ENCODE assay signal across 22 cellular contexts in the genomic region with DNA sequence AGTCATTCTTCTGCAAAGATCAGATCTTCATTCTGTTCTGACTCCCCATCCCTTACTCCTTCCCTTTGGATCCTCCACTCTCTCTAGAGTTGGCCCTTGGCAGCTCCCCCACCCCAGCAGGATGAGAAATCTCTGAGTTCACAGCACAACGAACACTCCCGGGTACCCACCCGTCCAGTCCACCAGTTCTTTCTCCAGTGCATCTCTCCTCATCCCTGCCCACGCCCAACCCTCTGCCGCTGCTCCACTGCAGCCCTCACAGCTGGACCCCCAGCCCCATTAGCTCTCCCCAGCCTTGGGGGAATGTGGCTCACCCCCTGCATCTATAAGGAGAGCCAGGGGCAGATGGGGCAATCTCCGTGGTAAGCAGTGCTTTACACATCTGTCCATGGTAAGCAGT.
"Had no signal": no experiment of that assay in that cellular context is flagged by ENCODE, and none has a peak within 500 bp of the region (broad histone marks: within the 10 kb centered on the region; RNA-seq: fewer than 3 reads in every experiment).

No MANE protein-coding gene starts in this region.

- H3K27ac Mint-ChIP-seq: activated CD4-positive, alpha-beta memory T cell treated with anti-CD3 and anti-CD28 coated beads, Interleukin-2, amount 10 ng/mL, durations not matched to agents 7 days and 5 days; activated CD4-positive, alpha-beta T cell treated with anti-CD3 and anti-CD28 coated beads for 36 hours; activated CD4-positive, alpha-beta T cell treated with anti-CD3 and anti-CD28 coated beads, Interleukin-2, amount 10 ng/mL, durations not matched to agents 24 days and 14 days; activated naive CD8-positive, alpha-beta T cell; activated T-cell treated with anti-CD3 and anti-CD28 coated beads, Interleukin-2, amount 50 U/mL, for 24 hours; activated T-cell treated with anti-CD3 and anti-CD28 coated beads, Interleukin-2, amount 50 U/mL, for 72 hours; activated T-helper 17 cell treated with anti-CD3 and anti-CD28 coated beads, Interleukin-2, amount 50 U/mL, for 72 hours had no signal

- H3K27ac ChIP-seq: brain microvascular endothelial cell had no signal

- DNase-seq: activated CD4-positive, alpha-beta memory T cell treated with anti-CD3 and anti-CD28 coated beads, Interleukin-2, amount 10 ng/mL, durations not matched to agents 7 days and 5 days; activated CD4-positive, alpha-beta T cell treated with anti-CD3 and anti-CD28 coated beads for 36 hours; activated CD4-positive, alpha-beta T cell treated with anti-CD3 and anti-CD28 coated beads, Interleukin-2, amount 10 ng/mL, durations not matched to agents 24 days and 14 days; activated CD4-positive, CD25-positive, alpha-beta regulatory T cell; activated CD4-positive, CD25-positive, alpha-beta regulatory T cell treated with anti-CD3 and anti-CD28 coated beads, Interleukin-2, amount 50 U/mL, for 72 hours; activated CD8-positive, alpha-beta memory T cell treated with anti-CD3 and anti-CD28 coated beads, Interleukin-2, amount 50 U/mL, for 48 hours; activated effector memory CD4-positive, alpha-beta T cell treated with Interleukin-2 at 50 U/mL for 16 hours; activated gamma-delta T cell treated with Interleukin-2 at 50 U/mL for 16 hours; activated naive CD4-positive, alpha-beta T cell treated with anti-CD3 and anti-CD28 coated beads, Interleukin-2, amount 50 U/mL, for 16 hours; activated naive CD4-positive, alpha-beta T cell treated with Interleukin-2 at 50 U/mL for 16 hours; activated T-cell treated with anti-CD3 and anti-CD28 coated beads for 4 hours; activated T-cell treated with anti-CD3 and anti-CD28 coated beads, Interleukin-2, amount 50 U/mL, for 24 hours; activated T-cell treated with anti-CD3 and anti-CD28 coated beads, Interleukin-2, amount 50 U/mL, for 72 hours; amniotic stem cell; anterior cingulate cortex; brain microvascular endothelial cell; caudate nucleus; effector CD8-positive, alpha-beta T cell; foreskin fibroblast; T-helper 2 cell had no signal

- H3K36me3 ChIP-seq: brain microvascular endothelial cell had no signal

- H3K4me3 Mint-ChIP-seq: activated CD4-positive, alpha-beta memory T cell treated with anti-CD3 and anti-CD28 coated beads, Interleukin-2, amount 10 ng/mL, durations not matched to agents 7 days and 5 days; activated CD4-positive, alpha-beta T cell treated with anti-CD3 and anti-CD28 coated beads for 36 hours; activated CD4-positive, alpha-beta T cell treated with anti-CD3 and anti-CD28 coated beads, Interleukin-2, amount 10 ng/mL, durations not matched to agents 24 days and 14 days; activated naive CD8-positive, alpha-beta T cell; activated T-cell treated with anti-CD3 and anti-CD28 coated beads, Interleukin-2, amount 50 U/mL, for 24 hours; activated T-cell treated with anti-CD3 and anti-CD28 coated beads, Interleukin-2, amount 50 U/mL, for 72 hours; activated T-helper 17 cell treated with anti-CD3 and anti-CD28 coated beads, Interleukin-2, amount 50 U/mL, for 72 hours had no signal

- H3K9me3 Mint-ChIP-seq: activated CD4-positive, alpha-beta memory T cell treated with anti-CD3 and anti-CD28 coated beads, Interleukin-2, amount 10 ng/mL, durations not matched to agents 7 days and 5 days; activated CD4-positive, alpha-beta T cell treated with anti-CD3 and anti-CD28 coated beads, Interleukin-2, amount 10 ng/mL, durations not matched to agents 24 days and 14 days; activated T-cell treated with anti-CD3 and anti-CD28 coated beads, Interleukin-2, amount 50 U/mL, for 72 hours; activated T-helper 17 cell treated with anti-CD3 and anti-CD28 coated beads, Interleukin-2, amount 50 U/mL, for 72 hours had no signal

- H3K36me3 Mint-ChIP-seq: activated naive CD8-positive, alpha-beta T cell had no signal

- H3K27me3 ChIP-seq: brain microvascular endothelial cell had no signal

- H3K4me1 Mint-ChIP-seq: activated CD4-positive, alpha-beta memory T cell treated with anti-CD3 and anti-CD28 coated beads, Interleukin-2, amount 10 ng/mL, durations not matched to agents 7 days and 5 days; activated CD4-positive, alpha-beta T cell treated with anti-CD3 and anti-CD28 coated beads for 36 hours; activated CD4-positive, alpha-beta T cell treated with anti-CD3 and anti-CD28 coated beads, Interleukin-2, amount 10 ng/mL, durations not matched to agents 24 days and 14 days; activated T-helper 17 cell treated with anti-CD3 and anti-CD28 coated beads, Interleukin-2, amount 50 U/mL, for 72 hours had no signal
